Comparison of ENCODE assay signal across 11 cellular contexts in the genomic region with DNA sequence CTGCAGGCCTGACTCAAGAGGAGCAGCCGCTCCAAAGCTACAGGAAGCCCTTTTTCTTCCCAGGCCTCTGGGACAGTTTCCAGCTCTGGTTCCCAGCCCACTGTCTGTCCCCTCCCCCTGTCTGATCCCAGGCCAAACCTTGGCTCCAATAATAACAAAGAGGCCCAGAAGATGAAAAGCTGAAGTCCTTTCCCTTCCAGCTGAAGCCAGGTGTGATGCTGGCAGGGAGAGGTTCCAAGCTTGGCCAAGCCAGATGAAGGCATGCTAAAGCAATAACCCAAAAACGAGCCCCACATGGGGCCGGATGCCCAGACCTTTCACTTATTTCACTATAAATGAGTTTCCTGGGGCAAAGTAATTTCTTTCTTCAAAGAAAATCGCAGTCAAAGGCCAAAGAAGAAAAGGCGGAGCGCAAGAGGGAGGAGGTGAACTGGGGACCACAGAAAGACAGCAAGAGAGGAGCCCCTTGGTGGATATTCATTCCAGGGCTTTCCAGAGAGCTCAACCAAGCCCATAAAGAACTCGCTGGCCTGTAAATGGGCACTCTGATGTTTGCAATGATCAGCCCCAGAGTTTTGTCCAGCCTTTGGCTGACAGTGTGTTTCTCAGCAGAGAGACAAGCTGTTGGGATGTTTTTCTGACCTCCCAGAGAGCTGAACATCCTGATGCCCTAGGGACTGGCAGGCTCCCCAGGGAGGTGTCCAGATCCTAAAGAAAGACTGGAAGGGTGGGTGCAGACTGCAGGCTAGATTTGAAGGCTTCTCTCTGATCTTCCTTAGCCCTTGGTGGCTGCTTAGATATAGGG.
DNase-seq lines count a peak whose midpoint lies in the region; ATAC-seq and TF ChIP-seq lines count a peak whose summit lies in the region.
"Had no signal": no experiment of that assay in that cellular context is flagged by ENCODE, and none has a peak within 500 bp of the region (broad histone marks: within the 10 kb centered on the region; RNA-seq: fewer than 3 reads in every experiment).

No MANE protein-coding gene starts in this region.

- H3K36me3 Mint-ChIP-seq in activated T-helper 17 cell treated with anti-CD3 and anti-CD28 coated beads, Interleukin-2, amount 50 U/mL, for 72 hours (ENCODE audit: low read depth), result no peaks in the 10 kb centered on the region

- H3K36me3 ChIP-seq in psoas muscle (ENCODE audit: insufficient read depth in 1 of 2, low read depth in 1 of 2), result no peaks in the 10 kb centered on the region

- peak overlapping the region; percentile 30 for H3K27ac Mint-ChIP-seq in activated T-helper 17 cell treated with anti-CD3 and anti-CD28 coated beads, Interleukin-2, amount 50 U/mL, for 72 hours

- DNase-seq in ELR (ENCODE audit: low read depth) (peak; percentile 22), cardiac septum (ENCODE audit: low spot score) (peak; percentile 86), psoas muscle (peak; percentile 53 to 71), GDM1 (lab: John Stamatoyannopoulos, UW) (no peak), NCI-H774 (lab: John Stamatoyannopoulos, UW) (no peak)
- DNase-seq: activated CD4-positive, alpha-beta T cell treated with anti-CD3 and anti-CD28 coated beads, Interleukin-2, amount 50 U/mL, for 1 hour; NCI-H1417; stimulated activated CD4-positive, alpha-beta T cell treated with anti-CD3 and anti-CD28 coated beads, Interleukin-4, amount 100 ng/mL, for 24 hours had no signal

- no peaks in the 10 kb centered on the region for H3K9me3 ChIP-seq in psoas muscle

- H3K27me3 Mint-ChIP-seq in activated T-helper 17 cell treated with anti-CD3 and anti-CD28 coated beads, Interleukin-2, amount 50 U/mL, for 72 hours, result no peaks in the 10 kb centered on the region

- no peak overlapping the region for H3K4me3 ChIP-seq in psoas muscle

- no peak overlapping the region for H3K27ac ChIP-seq in psoas muscle

- no peak overlapping the region for H3K4me3 Mint-ChIP-seq in activated T-helper 17 cell treated with anti-CD3 and anti-CD28 coated beads, Interleukin-2, amount 50 U/mL, for 72 hours

- no peak for TF ChIP-seq CTCF in psoas muscle (IDR thresholded peaks at IDR 0.05)

- intact Hi-C loops in cardiac septum (cut with DNase I), result no loop called here
- intact Hi-C loops in psoas muscle (cut with DNase I), result loop anchor here in 1 of 2 donors (2.0 kb wide), 1 partner anchor 37 kb away; no protein-coding TSS in a partner anchor

- no peak for ATAC-seq in activated T-helper 17 cell treated with anti-CD3 and anti-CD28 coated beads, Interleukin-2, amount 50 U/mL, for 72 hours (replicated peaks)
- ATAC-seq in psoas muscle (peak in 2 of 4 donors; percentile 37 to 43), HG03520 (IDR thresholded peaks at IDR 0.05; ENCODE audit: unreplicated experiment) (no peak), GM19324 (IDR thresholded peaks at IDR 0.05; ENCODE audit: low FRiP score, unreplicated experiment) (no peak)

- no peaks in the 10 kb centered on the region for H3K9me3 Mint-ChIP-seq in activated T-helper 17 cell treated with anti-CD3 and anti-CD28 coated beads, Interleukin-2, amount 50 U/mL, for 72 hours

- H3K4me1 ChIP-seq in psoas muscle, result no peaks in the 10 kb centered on the region

- H3K27me3 ChIP-seq in psoas muscle (ENCODE audit: insufficient read depth in 3 of 3, low read length in 2 of 3), result no peaks in the 10 kb centered on the region

- no peaks in the 10 kb centered on the region for H3K4me1 Mint-ChIP-seq in activated T-helper 17 cell treated with anti-CD3 and anti-CD28 coated beads, Interleukin-2, amount 50 U/mL, for 72 hours

- 40 to 46% (median 46%) methylated on average over 7 of the region's 7 CpGs for WGBS in psoas muscle, 3 donors

Comparison
In these comparisons a context has a peak if more than half of its experiments do, and no peak if none do; other contexts are left out.
1. DNase-seq: peak in ELR (single experiment), cardiac septum (single experiment) and psoas muscle (2 of 2); none in GDM1 (single experiment) and NCI-H774 (single experiment).